Comparison of ENCODE assay signal across 9 cellular contexts in genomic region chr5:43190755-43191603, GRCh38. TPM values are rescaled to one million over a fixed set of nuclear protein-coding genes. Genes with fewer than 3 reads are reported as not detected.
A peak's percentile ranks its signal among the peaks of the same experiment; 100 is the strongest.
DNase-seq lines count a peak whose midpoint lies in the region; ATAC-seq and TF ChIP-seq lines count a peak whose summit lies in the region.
"Had no signal": no experiment of that assay in that cellular context is flagged by ENCODE, and none has a peak within 500 bp of the region (broad histone marks: within the 10 kb centered on the region; RNA-seq: fewer than 3 reads in every experiment).

No MANE protein-coding gene starts in this region.

- H3K4me3 ChIP-seq in heart left ventricle: peak overlapping the region in 9 of 12 donors; percentile 42 to 71 (median 62)

- peaks cover 8% of the 10 kb centered on the region for H3K36me3 Mint-ChIP-seq in activated CD8-positive, alpha-beta T cell treated with anti-CD3 and anti-CD28 coated beads, Interleukin-2, amount 10 ng/mL, durations not matched to agents 7 days and 5 days (ENCODE audit: low read depth)

- peaks cover 21% of the 10 kb centered on the region for H3K27me3 Mint-ChIP-seq in activated CD8-positive, alpha-beta T cell treated with anti-CD3 and anti-CD28 coated beads, Interleukin-2, amount 10 ng/mL, durations not matched to agents 7 days and 5 days (ENCODE audit: low read depth)

- H3K4me3 Mint-ChIP-seq in activated CD8-positive, alpha-beta T cell treated with anti-CD3 and anti-CD28 coated beads, Interleukin-2, amount 10 ng/mL, durations not matched to agents 7 days and 5 days: peak overlapping the region; percentile 77

- 26 to 33% (median 31%) methylated on average over 10 of the region's 10 CpGs for WGBS in heart left ventricle, 4 donors

- peaks cover 0 to 19% (median 0%) of the 10 kb centered on the region in 9 donors for H3K27me3 ChIP-seq in heart left ventricle

- intact Hi-C loops in heart left ventricle (cut with DNase I): loop anchor here in 1 of 10 donors (5.0 kb wide), 1 partner anchor 69 kb away; the partner anchor contains the start of gene ZNF131
- intact Hi-C loops in Right ventricle myocardium superior (cut with DNase I): no loop called here

- H3K27ac ChIP-seq in heart left ventricle: peak overlapping the region in 1 of 12 donors; percentile 11
- H3K27ac ChIP-seq: SK-N-MC had no signal

- ATAC-seq in heart left ventricle (no peak), Right ventricle myocardium superior (ENCODE audit: poor library complexity) (no peak)
- ATAC-seq in activated CD8-positive, alpha-beta T cell treated with anti-CD3 and anti-CD28 coated beads, Interleukin-2, amount 10 ng/mL, durations not matched to agents 7 days and 5 days: no peak

- H3K4me1 ChIP-seq in heart left ventricle: peaks cover 0 to 30% (median 17%) of the 10 kb centered on the region in 12 donors

- no peaks in the 10 kb centered on the region for H3K36me3 ChIP-seq in heart left ventricle

- POLR2A ChIA-PET in activated CD8-positive, alpha-beta T cell treated with anti-CD3 and anti-CD28 coated beads, Interleukin-2, amount 10 ng/mL, durations not matched to agents 7 days and 5 days (lab: Charles Lee): interaction anchor here (1.3 kb wide), 1 partner anchor 69 kb away, joined by 5 read pairs; no protein-coding TSS in a partner anchor

- no peak for DNase-seq in heart left ventricle
- no peak for DNase-seq in Right ventricle myocardium superior
- DNase-seq in activated CD8-positive, alpha-beta T cell treated with anti-CD3 and anti-CD28 coated beads, Interleukin-2, amount 10 ng/mL, durations not matched to agents 7 days and 5 days: no peak
- DNase-seq in iPS-NIHi11 (ENCODE audit: low spot score): peak; percentile 38
- DNase-seq in superior temporal gyrus (ENCODE audit: extremely low spot score): peak; percentile 61
- no peak for DNase-seq in GDM1 (lab: John Stamatoyannopoulos, UW)
- DNase-seq in middle frontal gyrus (ENCODE audit: extremely low spot score, low spot score): no peak
- no peak for DNase-seq in SHP77 treated with DMSO at 0.1 percent for 48 hours (lab: John Stamatoyannopoulos, UW)

- no peak for TF ChIP-seq POLR2A in heart left ventricle (IDR thresholded peaks at IDR 0.05)

- no peak overlapping the region for H3K27ac Mint-ChIP-seq in activated CD8-positive, alpha-beta T cell treated with anti-CD3 and anti-CD28 coated beads, Interleukin-2, amount 10 ng/mL, durations not matched to agents 7 days and 5 days

- no peak for TF ChIP-seq CTCF in heart left ventricle (IDR thresholded peaks at IDR 0.05)

- CTCF ChIA-PET in activated CD8-positive, alpha-beta T cell treated with anti-CD3 and anti-CD28 coated beads, Interleukin-2, amount 10 ng/mL, durations not matched to agents 7 days and 5 days (lab: Charles Lee): interaction anchor here (0.9 to 3.1 kb wide), 2 partner anchors 84 to 120 kb away, joined by 4 to 21 read pairs; no protein-coding TSS in a partner anchor

- H3K9me3 ChIP-seq in heart left ventricle: no peaks in the 10 kb centered on the region

- H3K4me1 Mint-ChIP-seq in activated CD8-positive, alpha-beta T cell treated with anti-CD3 and anti-CD28 coated beads, Interleukin-2, amount 10 ng/mL, durations not matched to agents 7 days and 5 days (ENCODE audit: low read depth): peaks cover 28% of the 10 kb centered on the region

- H3K9me3 Mint-ChIP-seq in activated CD8-positive, alpha-beta T cell treated with anti-CD3 and anti-CD28 coated beads, Interleukin-2, amount 10 ng/mL, durations not matched to agents 7 days and 5 days (ENCODE audit: insufficient read depth): no peaks in the 10 kb centered on the region

RNA-seq across cellular contexts. Expression of gene NIM1K, which starts 1.0 kb away (rescaled TPM):
- total RNA-seq in heart left ventricle: 1 to 10 TPM in 1 of 9 donors, under 1 TPM in 6, not detected in 2; 0.16 to 1.4 (median 0.45) TPM
- under 1 TPM; 0.11 to 0.24 TPM for polyA plus RNA-seq in heart left ventricle
- 0.22 TPM for total RNA-seq in Right ventricle myocardium superior
- under 1 TPM; 0.50 to 0.61 TPM for total RNA-seq in activated CD8-positive, alpha-beta T cell treated with anti-CD3 and anti-CD28 coated beads, Interleukin-2, amount 10 ng/mL, durations not matched to agents 7 days and 5 days

Comparison
In these comparisons a context has a peak if more than half of its experiments do, and no peak if none do; other contexts are left out.
1. DNase-seq: peak in iPS-NIHi11 (single experiment) and superior temporal gyrus (single experiment); none in heart left ventricle (0 of 5), Right ventricle myocardium superior (single experiment), activated CD8-positive, alpha-beta T cell treated with anti-CD3 and anti-CD28 coated beads, Interleukin-2, amount 10 ng/mL, durations not matched to agents 7 days and 5 days (single experiment), GDM1 (single experiment), middle frontal gyrus (single experiment) and SHP77 treated with DMSO at 0.1 percent for 48 hours (single experiment).